22 cellular contexts compared by ENCODE assay signal in genomic region chr6:105181981-105182515, GRCh38. TPM values are rescaled to one million over a fixed set of nuclear protein-coding genes. Genes with fewer than 3 reads are reported as not detected.
DNase-seq lines count a peak whose midpoint lies in the region; ATAC-seq and TF ChIP-seq lines count a peak whose summit lies in the region.
"Had no signal": no experiment of that assay in that cellular context is flagged by ENCODE, and none has a peak within 500 bp of the region (broad histone marks: within the 10 kb centered on the region; RNA-seq: fewer than 3 reads in every experiment).

No MANE protein-coding gene starts in this region.

- H3K9ac ChIP-seq in mesenchymal stem cell (ENCODE audit: low read length): no peak overlapping the region

- H3K4me1 Mint-ChIP-seq in GM23338 (peaks cover 37% of the 10 kb centered on the region), mesothelial cell of epicardium (peaks cover 38% of the 10 kb centered on the region)

- H3K27ac ChIP-seq in GM23338 (ENCODE audit: low read depth) (no peak overlapping the region), mesenchymal stem cell (ENCODE audit: low read length, poor library complexity, severe bottlenecking) (no peak overlapping the region), gastrocnemius medialis (peak overlapping the region; percentile 96 to 99 (median 99))
- H3K27ac ChIP-seq: SJSA1 had no signal

- H3K23ac ChIP-seq in mesenchymal stem cell (ENCODE audit: low read length in 2 of 2): no peak overlapping the region

- no peaks in the 10 kb centered on the region for H3K79me1 ChIP-seq in mesenchymal stem cell (replicated peaks; ENCODE audit: low read length, poor library complexity, severe bottlenecking)

- H4K20me1 ChIP-seq in GM23338 (replicated peaks; ENCODE audit: insufficient read depth): no peaks in the 10 kb centered on the region

- no peak for TF ChIP-seq CTCF in GM23338 (conservative IDR thresholded peaks at IDR 0.05; ENCODE audit: low read depth in 2 of 2)
- no peak for TF ChIP-seq CTCF in gastrocnemius medialis (IDR thresholded peaks at IDR 0.05 in 4 of 5, conservative IDR thresholded peaks at IDR 0.05 in 1 of 5)
- TF ChIP-seq CTCF in mesothelial cell of epicardium (IDR thresholded peaks at IDR 0.05; ENCODE audit: unreplicated experiment): no peak

- no peak overlapping the region for H4K91ac ChIP-seq in mesenchymal stem cell (ENCODE audit: low read length)

- in situ Hi-C loops in gastrocnemius medialis (cut with MboI; ENCODE audit: low sequenced_read_pairs in 4 of 4): loop anchor here in 1 of 4 donors (5.0 kb wide), 1 partner anchor 90 kb away; no protein-coding TSS in a partner anchor

- no peak overlapping the region for H2BK12ac ChIP-seq in mesenchymal stem cell (ENCODE audit: low read length in 2 of 2)

- no peak overlapping the region for H3K14ac ChIP-seq in mesenchymal stem cell (ENCODE audit: low read length in 2 of 2)

- no peak overlapping the region for H4K8ac ChIP-seq in mesenchymal stem cell (ENCODE audit: low read length)

- H3K9me3 Mint-ChIP-seq in GM23338: no peaks in the 10 kb centered on the region; the same call in 2 of the 3 replicates
- H3K9me3 Mint-ChIP-seq in mesothelial cell of epicardium: no peaks in the 10 kb centered on the region
- H3K9me3 Mint-ChIP-seq: IgD-negative memory B cell had no signal

- no peak overlapping the region for H2AK5ac ChIP-seq in mesenchymal stem cell (ENCODE audit: low read length, severe bottlenecking)

- H3K36me3 ChIP-seq in GM23338 (ENCODE audit: insufficient read depth) (no peaks in the 10 kb centered on the region), mesenchymal stem cell (ENCODE audit: control insufficient read depth in 1 of 2, insufficient read depth in 2 of 2, low read depth in 1 of 2, low read length in 2 of 2) (no peaks in the 10 kb centered on the region), gastrocnemius medialis (no peaks in the 10 kb centered on the region)

- intact Hi-C loops in gastrocnemius medialis (cut with DNase I; ENCODE audit: low total_unique reads): loop anchor here (2.0 kb wide), 1 partner anchor 145 kb away; no protein-coding TSS in a partner anchor

- H3K4ac ChIP-seq in mesenchymal stem cell (ENCODE audit: low read depth in 1 of 2, low read length in 2 of 2): peak overlapping the region in 1 of 2 experiments; percentile 5

- no peak overlapping the region for H2BK15ac ChIP-seq in mesenchymal stem cell (ENCODE audit: low read depth, poor library complexity, severe bottlenecking)

- no peak for TF ChIP-seq POLR2A in gastrocnemius medialis (IDR thresholded peaks at IDR 0.05)

- H3F3A ChIP-seq in GM23338 (replicated peaks; ENCODE audit: low read depth): 0 out of 2 replicates have a peak, but pooled peaks cover 5% of the 10 kb centered on the region

- H3K4me2 ChIP-seq in GM23338 (no peak overlapping the region; the same call in 1 of the 2 replicates), mesenchymal stem cell (ENCODE audit: low read length, poor library complexity, severe bottlenecking) (no peak overlapping the region)

- H3K4me1 ChIP-seq in GM23338 (ENCODE audit: insufficient read depth): peaks cover 41% of the 10 kb centered on the region
- peaks cover 2% of the 10 kb centered on the region for H3K4me1 ChIP-seq in mesenchymal stem cell (ENCODE audit: control insufficient read depth, insufficient read depth, low read depth, low read length)
- H3K4me1 ChIP-seq in gastrocnemius medialis: peaks cover 19 to 50% of the 10 kb centered on the region in 2 donors

- H3K27ac Mint-ChIP-seq in GM23338 (no peak overlapping the region), mesothelial cell of epicardium (no peak overlapping the region)
- H3K27ac Mint-ChIP-seq: IgD-negative memory B cell had no signal

- H3K79me2 ChIP-seq in GM23338 (replicated peaks; ENCODE audit: insufficient read depth): no peaks in the 10 kb centered on the region

- H2BK120ac ChIP-seq in mesenchymal stem cell (ENCODE audit: low read depth, low read length): no peak overlapping the region

- peaks cover 4% of the 10 kb centered on the region for H3K27me3 Mint-ChIP-seq in GM23338 (ENCODE audit: insufficient read depth, low read depth, poor library complexity)
- H3K27me3 Mint-ChIP-seq in mesothelial cell of epicardium (ENCODE audit: low read depth): no peaks in the 10 kb centered on the region

- no peak for DNase-seq in GM23338 (ENCODE audit: low spot score)
- DNase-seq in mesenchymal stem cell: no peak
- DNase-seq in gastrocnemius medialis: no peak
- no peak for DNase-seq in stimulated activated naive CD8-positive, alpha-beta T cell treated with anti-CD3 and anti-CD28 coated beads, Interleukin-15, Interleukin-2, amounts not matched to agents 100 U/mL and 50 U/mL, for 24 hours
- no peak for DNase-seq in UCSD-AML1 (lab: John Stamatoyannopoulos, UW; ENCODE audit: unreplicated experiment)
- DNase-seq in mesothelial cell of epicardium (ENCODE audit: low spot score in 2 of 2, unreplicated experiment in 2 of 2): no peak
- DNase-seq: Calu3, DMS79 treated with DMSO at 0.1 percent for 48 hours, GF-D8, NCI-H1092, NCI-H1436, NCI-H187 treated with DMSO at 0.1 percent for 48 hours, NCI-H2171 treated with DMSO at 0.1 percent for 48 hours, NCI-H345, NCI-H524, NCI-H774, PC-3, Right ventricle myocardium superior, RPMI8226 had no signal

- H3K9me2 ChIP-seq in GM23338 (ENCODE audit: insufficient read depth): no peaks in the 10 kb centered on the region

- peaks cover 38% of the 10 kb centered on the region for H3K27me3 ChIP-seq in GM23338 (ENCODE audit: insufficient read depth)
- H3K27me3 ChIP-seq in mesenchymal stem cell (ENCODE audit: control insufficient read depth in 1 of 2, insufficient read depth in 1 of 2, low read length in 2 of 2): peaks cover 0 to 4% of the 10 kb centered on the region in 2 experiments
- no peaks in the 10 kb centered on the region for H3K27me3 ChIP-seq in gastrocnemius medialis
- H3K27me3 ChIP-seq: SJSA1 had no signal

- no peak overlapping the region for H2BK5ac ChIP-seq in mesenchymal stem cell (ENCODE audit: low read depth, low read length, poor library complexity, severe bottlenecking)

- WGBS in mesenchymal stem cell: 96% methylated on average over 4 of the region's 4 CpGs

- peaks cover 7% of the 10 kb centered on the region for H3K9me3 ChIP-seq in mesenchymal stem cell (ENCODE audit: control insufficient read depth, low read length)
- no peaks in the 10 kb centered on the region for H3K9me3 ChIP-seq in gastrocnemius medialis

- H3K36me3 Mint-ChIP-seq in GM23338 (ENCODE audit: low read depth) (no peaks in the 10 kb centered on the region), mesothelial cell of epicardium (no peaks in the 10 kb centered on the region)

- H3K4me3 Mint-ChIP-seq in GM23338: no peak overlapping the region
- H3K4me3 Mint-ChIP-seq in mesothelial cell of epicardium: no peak overlapping the region
- H3K4me3 Mint-ChIP-seq: IgD-negative memory B cell had no signal

- ATAC-seq in GM23338 (no peak), gastrocnemius medialis (no peak)
- no peak for ATAC-seq in stimulated activated naive CD8-positive, alpha-beta T cell treated with anti-CD3 and anti-CD28 coated beads, Interleukin-15, Interleukin-2, amounts not matched to agents 100 U/mL and 50 U/mL, for 24 hours
- ATAC-seq: PC-3 had no signal

- 0 out of 2 replicates have a peak overlapping the region, but pooled peaks have one; percentile 44 for H2AFZ ChIP-seq in GM23338
- peak overlapping the region; percentile 39 for H2AFZ ChIP-seq in mesenchymal stem cell (ENCODE audit: low read depth, low read length)

- H3K18ac ChIP-seq in mesenchymal stem cell (ENCODE audit: low read depth in 1 of 2, low read length in 2 of 2): no peak overlapping the region

- H3K4me3 ChIP-seq in GM23338: no peak overlapping the region
- H3K4me3 ChIP-seq in mesenchymal stem cell (ENCODE audit: insufficient read depth in 1 of 2, low read depth in 1 of 2, low read length in 2 of 2): no peak overlapping the region
- H3K4me3 ChIP-seq in gastrocnemius medialis: no peak overlapping the region
- H3K4me3 ChIP-seq: SJSA1 had no signal

TF ChIP-seq in PFSK-1, 5 proteins besides CTCF, POLR2A, EP300 and RAD21:
- peak; percentile 44 for TF ChIP-seq FOXP2 (optimal IDR thresholded peaks at IDR 0.05; ENCODE audit: borderline replicate concordance, extremely low read depth, extremely low read length, insufficient read depth)
- no peak for TF ChIP-seq TAF1 (IDR thresholded peaks at IDR 0.05; ENCODE audit: borderline replicate concordance, insufficient read depth, low read length)
- TF ChIP-seq REST (IDR thresholded peaks at IDR 0.05; ENCODE audit: insufficient read depth in 1 of 2, low read depth in 2 of 2, low read length in 2 of 2): peak in 1 of 2 experiments; percentile 46; a peak in 1 of 4 replicates

RNA-seq across cellular contexts. Expression of gene POPDC3, which starts 2.2 kb away (rescaled TPM):
- 5.1 TPM in 2 replicates for total RNA-seq in GM23338 (2014; rRNA removed; shearing (Covaris generic))
- 5.7 and 6.9 TPM in 2 replicates for polyA plus RNA-seq in GM23338 (2016; fragmentation: Nextera tagmentation; extraction: Ambion mirVana)
- 16.9 TPM for polyA plus RNA-seq in PFSK-1 (2012; ENCODE audit: insufficient read length, low read depth)
- 15.1 TPM for polyA plus RNA-seq in mesenchymal stem cell (2013, experiment 1 of 2)
- 15.4 TPM for polyA plus RNA-seq in mesenchymal stem cell (2013, experiment 2 of 2)
- total RNA-seq in gastrocnemius medialis (100 to 1,000 TPM; 105 to 218 (median 179) TPM), mesothelial cell of epicardium (10.1 to 11.1 TPM (median 10.4 TPM) in 3 replicates)
- polyA plus RNA-seq: IgD-negative memory B cell had no signal

Comparison
In these comparisons a context has a peak if more than half of its experiments do, and no peak if none do; other contexts are left out.
1. H3K27ac ChIP-seq: peak in gastrocnemius medialis (4 of 4); none in GM23338 (single experiment) and mesenchymal stem cell (single experiment).